In the genomic region with DNA sequence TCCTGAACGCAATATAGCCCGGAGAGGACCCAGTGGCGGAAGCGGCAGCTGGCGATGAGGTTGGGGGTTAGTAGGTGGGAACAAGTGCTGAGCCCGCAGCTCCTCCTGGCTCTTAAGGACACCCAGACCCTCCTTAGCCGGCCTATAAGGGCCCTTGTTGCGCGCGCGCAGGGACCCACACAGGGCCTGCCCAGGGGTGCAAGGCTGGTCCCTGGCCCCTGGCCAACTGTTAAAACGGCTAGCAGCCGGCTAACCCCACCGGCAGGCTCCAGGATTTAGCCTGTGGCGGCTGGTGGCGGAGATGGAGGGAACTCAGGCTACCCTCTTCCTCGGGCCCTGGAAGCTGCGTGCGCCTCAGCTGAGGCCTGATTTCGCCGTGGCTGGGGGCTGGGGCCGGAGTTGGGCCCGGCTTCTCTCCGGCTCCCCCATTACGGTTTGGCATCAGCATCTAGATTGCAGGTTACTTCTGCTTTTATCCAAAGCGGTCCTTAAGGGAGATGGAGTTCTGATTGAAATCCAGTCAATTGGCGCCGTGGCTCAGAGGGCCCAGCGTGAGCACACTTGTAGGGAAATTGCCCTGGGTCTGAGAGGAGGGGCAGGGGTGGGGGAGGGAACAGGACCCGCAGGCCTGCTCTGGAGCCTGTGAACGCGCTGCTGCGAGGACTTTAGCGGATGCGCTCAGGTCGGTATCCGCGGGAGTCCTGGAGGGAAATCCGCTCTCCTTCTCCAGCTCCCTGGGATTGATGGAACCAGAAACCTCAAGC, we compare ENCODE assay signal across 11 cellular contexts. TPM values are rescaled to one million over a fixed set of nuclear protein-coding genes. Genes with fewer than 3 reads are reported as not detected.
A peak's percentile ranks its signal among the peaks of the same experiment; 100 is the strongest.
DNase-seq lines count a peak whose midpoint lies in the region; ATAC-seq and TF ChIP-seq lines count a peak whose summit lies in the region.
"Had no signal": no experiment of that assay in that cellular context is flagged by ENCODE, and none has a peak within 500 bp of the region (broad histone marks: within the 10 kb centered on the region; RNA-seq: fewer than 3 reads in every experiment).

No MANE protein-coding gene starts in this region.

- H3K36me3 ChIP-seq in left ventricle myocardium inferior = no peaks in the 10 kb centered on the region

- peak; percentile 24 for ATAC-seq in GM19467 (IDR thresholded peaks at IDR 0.05; ENCODE audit: unreplicated experiment)
- no peak for ATAC-seq in GM18511 (IDR thresholded peaks at IDR 0.05; ENCODE audit: unreplicated experiment)
- ATAC-seq in GM18868 (IDR thresholded peaks at IDR 0.05; ENCODE audit: unreplicated experiment) = no peak

- H3K4me1 ChIP-seq in left ventricle myocardium inferior = peaks cover 16% of the 10 kb centered on the region

- H3K9me3 ChIP-seq in left ventricle myocardium inferior (replicated peaks) = no peaks in the 10 kb centered on the region

- H3K27ac ChIP-seq in left ventricle myocardium inferior (replicated peaks) = no peak overlapping the region
- H3K27ac ChIP-seq: VCaP had no signal

- DNase-seq in NCI-H2227 treated with DMSO at 0.1 percent for 48 hours (lab: John Stamatoyannopoulos, UW) (peak; percentile 79), left ventricle myocardium inferior (no peak), retina (peak; percentile 79), nucleus accumbens (lab: John Stamatoyannopoulos, UW) (no peak)
- no peak for DNase-seq in activated CD4-positive, alpha-beta T cell treated with anti-CD3 and anti-CD28 coated beads, Interleukin-2, amount 50 U/mL, for 4 hours
- DNase-seq: islet precursor cell, NCI-H1048 had no signal

- H3K27me3 ChIP-seq in left ventricle myocardium inferior (ENCODE audit: low read depth) = peaks cover 66% of the 10 kb centered on the region

- peak overlapping the region; percentile 62 for H3K4me3 ChIP-seq in left ventricle myocardium inferior

- intact Hi-C loops in left ventricle myocardium inferior (cut with micrococcal nuclease) = no loop called here

- TF ChIP-seq CTCF in left ventricle myocardium inferior (IDR thresholded peaks at IDR 0.05; ENCODE audit: borderline replicate concordance) = no peak

RNA-seq across cellular contexts. Expression of a gene that starts 37.0 kb away (rescaled TPM):
- total RNA-seq in left ventricle myocardium inferior = 28.1 TPM

Comparison
In these comparisons a context has a peak if more than half of its experiments do, and no peak if none do; other contexts are left out.
1. DNase-seq: peak in NCI-H2227 treated with DMSO at 0.1 percent for 48 hours (single experiment) and retina (single experiment); none in left ventricle myocardium inferior (single experiment), activated CD4-positive, alpha-beta T cell treated with anti-CD3 and anti-CD28 coated beads, Interleukin-2, amount 50 U/mL, for 4 hours (0 of 2) and nucleus accumbens (0 of 56).